In the genomic region with DNA sequence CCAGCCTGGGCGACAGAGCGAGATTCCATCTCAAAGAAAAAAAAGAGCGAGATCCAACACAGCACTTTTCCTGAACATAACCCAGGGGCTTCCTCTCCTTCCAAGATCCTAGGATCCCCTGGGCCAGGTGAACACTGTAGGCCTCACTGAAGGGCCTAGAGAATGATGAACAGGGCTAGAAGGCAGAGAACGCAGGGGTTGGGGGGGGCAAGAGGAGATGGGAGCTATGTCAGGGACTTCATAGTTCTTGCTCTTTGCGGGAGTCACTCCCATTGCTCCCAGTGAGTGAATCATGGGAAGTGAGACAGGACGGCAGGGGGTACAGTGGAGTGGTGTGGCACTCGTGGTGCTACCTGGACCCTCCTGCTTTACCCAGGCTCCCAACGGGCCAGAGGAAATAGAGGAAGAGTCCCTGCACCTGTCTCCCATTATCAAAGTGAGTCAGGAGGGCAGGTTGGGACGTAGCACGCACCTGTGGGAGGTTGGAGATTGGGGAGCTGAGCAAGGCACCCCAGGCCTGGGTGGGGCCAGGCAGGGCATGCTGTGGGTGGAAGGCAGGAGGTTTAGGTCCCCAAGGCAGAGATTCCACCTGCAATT, we compare ENCODE assay signal across 1 cellular context.
A peak's percentile ranks its signal among the peaks of the same experiment; 100 is the strongest.
TF ChIP-seq lines count a peak whose summit lies in the region.

No MANE protein-coding gene starts in this region.

TF ChIP-seq in K562, 482 proteins besides CTCF, POLR2A, EP300 and RAD21:
- TF ChIP-seq IFI16 (CRISPR knock-in tag; IDR thresholded peaks at IDR 0.05), result no peak
- TF ChIP-seq KAT7 (CRISPR knock-in tag; IDR thresholded peaks at IDR 0.05; ENCODE audit: borderline replicate concordance), result 0 out of 2 replicates have a peak, but pooled peaks have one; percentile 48
- TF ChIP-seq, protein P1, sequence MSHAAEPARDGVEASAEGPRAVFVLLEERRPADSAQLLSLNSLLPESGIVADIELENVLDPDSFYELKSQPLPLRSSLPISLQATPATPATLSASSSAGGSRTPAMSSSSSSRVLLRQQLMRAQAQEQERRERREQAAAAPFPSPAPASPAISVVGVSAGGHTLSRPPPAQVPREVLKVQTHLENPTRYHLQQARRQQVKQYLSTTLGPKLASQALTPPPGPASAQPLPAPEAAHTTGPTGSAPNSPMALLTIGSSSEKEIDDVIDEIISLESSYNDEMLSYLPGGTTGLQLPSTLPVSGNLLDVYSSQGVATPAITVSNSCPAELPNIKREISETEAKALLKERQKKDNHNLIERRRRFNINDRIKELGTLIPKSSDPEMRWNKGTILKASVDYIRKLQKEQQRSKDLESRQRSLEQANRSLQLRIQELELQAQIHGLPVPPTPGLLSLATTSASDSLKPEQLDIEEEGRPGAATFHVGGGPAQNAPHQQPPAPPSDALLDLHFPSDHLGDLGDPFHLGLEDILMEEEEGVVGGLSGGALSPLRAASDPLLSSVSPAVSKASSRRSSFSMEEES (CRISPR knock-in tag; IDR thresholded peaks at IDR 0.05), result no peak
- TF ChIP-seq, protein P2, sequence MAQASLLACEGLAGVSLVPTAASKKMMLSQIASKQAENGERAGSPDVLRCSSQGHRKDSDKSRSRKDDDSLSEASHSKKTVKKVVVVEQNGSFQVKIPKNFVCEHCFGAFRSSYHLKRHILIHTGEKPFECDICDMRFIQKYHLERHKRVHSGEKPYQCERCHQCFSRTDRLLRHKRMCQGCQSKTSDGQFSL (CRISPR knock-in tag; IDR thresholded peaks at IDR 0.05), result peak; percentile 71; the same call in 1 of the 2 replicates
- TF ChIP-seq, protein P2 (tag; IDR thresholded peaks at IDR 0.05), result no peak
- TF ChIP-seq, protein P3, sequence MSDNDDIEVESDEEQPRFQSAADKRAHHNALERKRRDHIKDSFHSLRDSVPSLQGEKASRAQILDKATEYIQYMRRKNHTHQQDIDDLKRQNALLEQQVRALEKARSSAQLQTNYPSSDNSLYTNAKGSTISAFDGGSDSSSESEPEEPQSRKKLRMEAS (CRISPR knock-in tag; IDR thresholded peaks at IDR 0.05), result peak; percentile 18; the same call in 1 of the 2 replicates
